ENCODE assay signal across 13 cellular contexts in the genomic region with DNA sequence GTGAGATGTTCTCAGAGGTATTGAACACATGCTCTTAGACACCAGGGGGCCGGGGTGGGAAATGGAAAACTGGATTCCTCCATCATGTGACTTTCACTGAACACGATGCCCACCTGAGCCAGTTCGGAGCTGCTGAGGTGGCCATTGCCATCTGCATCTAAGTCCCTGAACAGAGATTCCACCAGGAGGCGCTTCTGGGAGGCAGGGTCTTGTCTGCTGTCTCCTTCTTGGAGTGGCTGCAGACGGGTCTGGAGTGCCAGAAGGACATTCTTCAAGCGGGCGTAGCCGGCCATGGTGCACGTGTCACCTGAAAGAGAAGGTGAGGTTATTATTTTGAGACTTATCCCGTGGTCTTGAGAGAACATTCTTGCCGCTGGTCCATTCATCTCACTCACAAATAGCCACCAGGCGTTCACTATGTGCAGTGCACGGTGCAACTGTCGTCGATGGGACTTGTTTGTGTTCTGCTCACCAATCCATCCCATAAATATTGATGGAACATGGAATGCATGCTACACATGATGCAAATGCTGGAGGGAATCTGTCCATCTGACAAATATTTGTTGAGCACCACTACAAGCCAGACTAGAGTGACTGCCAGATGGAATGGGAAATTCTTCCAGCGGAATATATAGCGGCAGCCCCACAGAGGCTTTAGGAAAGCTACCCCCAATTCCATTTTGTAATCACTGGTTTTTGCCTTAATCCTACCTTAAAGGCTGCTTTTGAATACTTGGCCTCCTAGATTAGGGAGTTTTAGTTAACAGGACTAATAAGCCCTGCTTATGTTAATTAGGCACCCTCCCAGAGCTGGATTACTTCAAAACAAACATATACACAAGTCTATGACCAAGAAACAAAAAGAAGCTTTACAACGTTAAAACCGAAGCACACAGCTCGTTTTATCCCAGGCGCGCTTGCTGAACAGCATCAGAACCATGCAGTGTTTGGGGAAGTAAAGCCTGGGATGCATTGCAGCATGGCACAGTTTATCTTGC.
DNase-seq lines count a peak whose midpoint lies in the region; ATAC-seq and TF ChIP-seq lines count a peak whose summit lies in the region.
"Had no signal": no experiment of that assay in that cellular context is flagged by ENCODE, and none has a peak within 500 bp of the region (broad histone marks: within the 10 kb centered on the region; RNA-seq: fewer than 3 reads in every experiment).

No MANE protein-coding gene starts in this region.

- CTCF ChIA-PET in activated CD4-positive, alpha-beta memory T cell treated with anti-CD3 and anti-CD28 coated beads for 36 hours (lab: Charles Lee) = interaction anchor here (1.9 kb wide), 1 partner anchor 107 kb away, joined by 7 read pairs; no protein-coding TSS in a partner anchor

- H3K36me3 Mint-ChIP-seq in neural crest cell (ENCODE audit: low read depth) = no peaks in the 10 kb centered on the region
- H3K36me3 Mint-ChIP-seq in activated CD4-positive, alpha-beta memory T cell treated with anti-CD3 and anti-CD28 coated beads for 36 hours = no peaks in the 10 kb centered on the region
- H3K36me3 Mint-ChIP-seq: memory B cell had no signal

- no peaks in the 10 kb centered on the region for H3K36me3 ChIP-seq in brain microvascular endothelial cell (replicated peaks)
- H3K36me3 ChIP-seq: sigmoid colon had no signal

- in situ Hi-C loops in brain microvascular endothelial cell (cut with HindIII; ENCODE audit: low pct_ligation_motif_present, low sequenced_read_pairs) = no loop called here

- H3K27ac Mint-ChIP-seq in neural crest cell (ENCODE audit: unreplicated experiment) = peak overlapping the region; percentile 14
- no peak overlapping the region for H3K27ac Mint-ChIP-seq in activated CD4-positive, alpha-beta memory T cell treated with anti-CD3 and anti-CD28 coated beads for 36 hours
- H3K27ac Mint-ChIP-seq: memory B cell had no signal

- H3K27me3 ChIP-seq in brain microvascular endothelial cell (replicated peaks) = peaks cover 2% of the 10 kb centered on the region
- H3K27me3 ChIP-seq: sigmoid colon had no signal

- intact Hi-C loops in activated CD4-positive, alpha-beta memory T cell treated with anti-CD3 and anti-CD28 coated beads for 36 hours (cut with micrococcal nuclease) = no loop called here

- no peak overlapping the region for H3K4me3 ChIP-seq in brain microvascular endothelial cell (ENCODE audit: low read depth, low read length)
- H3K4me3 ChIP-seq: sigmoid colon had no signal

- TF ChIP-seq EP300 in Ishikawa (IDR thresholded peaks at IDR 0.05; ENCODE audit: borderline replicate concordance) = no peak

- H3K9me3 Mint-ChIP-seq in neural crest cell = no peaks in the 10 kb centered on the region
- H3K9me3 Mint-ChIP-seq in activated CD4-positive, alpha-beta memory T cell treated with anti-CD3 and anti-CD28 coated beads for 36 hours = no peaks in the 10 kb centered on the region
- H3K9me3 Mint-ChIP-seq: memory B cell had no signal

- ATAC-seq in GM18502 (IDR thresholded peaks at IDR 0.05; ENCODE audit: poor library complexity, unreplicated experiment) = no peak

- TF ChIP-seq CTCF in brain microvascular endothelial cell (IDR thresholded peaks at IDR 0.05; ENCODE audit: low read depth, low read length, missing control alignments) (peak; percentile 51), neural crest cell (conservative IDR thresholded peaks at IDR 0.05) (peak; percentile 55)

- DNase-seq in ELR (ENCODE audit: low read depth) (peak; percentile 36), brain microvascular endothelial cell (no peak), neural crest cell (ENCODE audit: low read depth, low spot score) (peak; percentile 20), SK-N-DZ (ENCODE audit: low spot score) (no peak), NCI-H748 (lab: John Stamatoyannopoulos, UW; ENCODE audit: unreplicated experiment) (no peak)
- no peak for DNase-seq in activated CD4-positive, alpha-beta memory T cell treated with anti-CD3 and anti-CD28 coated beads for 36 hours
- DNase-seq: anterior cingulate cortex, NCI-H1105 treated with DMSO at 0.1 percent for 48 hours, RPMI8226, sigmoid colon had no signal

- POLR2A ChIA-PET in activated CD4-positive, alpha-beta memory T cell treated with anti-CD3 and anti-CD28 coated beads for 36 hours (lab: Charles Lee) = no interaction called here

- no peak overlapping the region for H3K27ac ChIP-seq in brain microvascular endothelial cell
- H3K27ac ChIP-seq: sigmoid colon had no signal

- no peak overlapping the region for H3K4me3 Mint-ChIP-seq in neural crest cell
- no peak overlapping the region for H3K4me3 Mint-ChIP-seq in activated CD4-positive, alpha-beta memory T cell treated with anti-CD3 and anti-CD28 coated beads for 36 hours
- H3K4me3 Mint-ChIP-seq: memory B cell had no signal

- H3K4me1 Mint-ChIP-seq in neural crest cell = peaks cover 9% of the 10 kb centered on the region
- H3K4me1 Mint-ChIP-seq in activated CD4-positive, alpha-beta memory T cell treated with anti-CD3 and anti-CD28 coated beads for 36 hours (ENCODE audit: low read depth) = peaks cover 6% of the 10 kb centered on the region

- H3K27me3 Mint-ChIP-seq in neural crest cell (ENCODE audit: low read depth) = no peaks in the 10 kb centered on the region
- no peaks in the 10 kb centered on the region for H3K27me3 Mint-ChIP-seq in activated CD4-positive, alpha-beta memory T cell treated with anti-CD3 and anti-CD28 coated beads for 36 hours

- peak; percentile 42 for TF ChIP-seq RAD21 in Ishikawa (IDR thresholded peaks at IDR 0.05; ENCODE audit: low read depth)

TF ChIP-seq in Ishikawa, 13 proteins besides CTCF, POLR2A, EP300 and RAD21:
- TF ChIP-seq FOXM1 (IDR thresholded peaks at IDR 0.05; ENCODE audit: borderline replicate concordance, low read depth) = no peak
- no peak for TF ChIP-seq ZBTB7A (IDR thresholded peaks at IDR 0.05; ENCODE audit: low read depth)
- TF ChIP-seq EGR1 (IDR thresholded peaks at IDR 0.05) = no peak
- TF ChIP-seq CREB1 (IDR thresholded peaks at IDR 0.05; ENCODE audit: low read depth) = no peak
- TF ChIP-seq, protein P1, sequence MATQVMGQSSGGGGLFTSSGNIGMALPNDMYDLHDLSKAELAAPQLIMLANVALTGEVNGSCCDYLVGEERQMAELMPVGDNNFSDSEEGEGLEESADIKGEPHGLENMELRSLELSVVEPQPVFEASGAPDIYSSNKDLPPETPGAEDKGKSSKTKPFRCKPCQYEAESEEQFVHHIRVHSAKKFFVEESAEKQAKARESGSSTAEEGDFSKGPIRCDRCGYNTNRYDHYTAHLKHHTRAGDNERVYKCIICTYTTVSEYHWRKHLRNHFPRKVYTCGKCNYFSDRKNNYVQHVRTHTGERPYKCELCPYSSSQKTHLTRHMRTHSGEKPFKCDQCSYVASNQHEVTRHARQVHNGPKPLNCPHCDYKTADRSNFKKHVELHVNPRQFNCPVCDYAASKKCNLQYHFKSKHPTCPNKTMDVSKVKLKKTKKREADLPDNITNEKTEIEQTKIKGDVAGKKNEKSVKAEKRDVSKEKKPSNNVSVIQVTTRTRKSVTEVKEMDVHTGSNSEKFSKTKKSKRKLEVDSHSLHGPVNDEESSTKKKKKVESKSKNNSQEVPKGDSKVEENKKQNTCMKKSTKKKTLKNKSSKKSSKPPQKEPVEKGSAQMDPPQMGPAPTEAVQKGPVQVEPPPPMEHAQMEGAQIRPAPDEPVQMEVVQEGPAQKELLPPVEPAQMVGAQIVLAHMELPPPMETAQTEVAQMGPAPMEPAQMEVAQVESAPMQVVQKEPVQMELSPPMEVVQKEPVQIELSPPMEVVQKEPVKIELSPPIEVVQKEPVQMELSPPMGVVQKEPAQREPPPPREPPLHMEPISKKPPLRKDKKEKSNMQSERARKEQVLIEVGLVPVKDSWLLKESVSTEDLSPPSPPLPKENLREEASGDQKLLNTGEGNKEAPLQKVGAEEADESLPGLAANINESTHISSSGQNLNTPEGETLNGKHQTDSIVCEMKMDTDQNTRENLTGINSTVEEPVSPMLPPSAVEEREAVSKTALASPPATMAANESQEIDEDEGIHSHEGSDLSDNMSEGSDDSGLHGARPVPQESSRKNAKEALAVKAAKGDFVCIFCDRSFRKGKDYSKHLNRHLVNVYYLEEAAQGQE (IDR thresholded peaks at IDR 0.05; ENCODE audit: low read depth) = no peak
- no peak for TF ChIP-seq YY1 (IDR thresholded peaks at IDR 0.05; ENCODE audit: low read depth)
- TF ChIP-seq CEBPB (IDR thresholded peaks at IDR 0.05) = no peak
- no peak for TF ChIP-seq TCF12 (IDR thresholded peaks at IDR 0.05; ENCODE audit: low read depth)
- no peak for TF ChIP-seq NFIC (IDR thresholded peaks at IDR 0.05)
- no peak for TF ChIP-seq TAF1 (IDR thresholded peaks at IDR 0.05; ENCODE audit: low read depth)
- TF ChIP-seq, protein P2, sequence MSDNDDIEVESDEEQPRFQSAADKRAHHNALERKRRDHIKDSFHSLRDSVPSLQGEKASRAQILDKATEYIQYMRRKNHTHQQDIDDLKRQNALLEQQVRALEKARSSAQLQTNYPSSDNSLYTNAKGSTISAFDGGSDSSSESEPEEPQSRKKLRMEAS (IDR thresholded peaks at IDR 0.05) = no peak
- TF ChIP-seq TEAD4 (IDR thresholded peaks at IDR 0.05) = no peak
- TF ChIP-seq, protein P3, sequence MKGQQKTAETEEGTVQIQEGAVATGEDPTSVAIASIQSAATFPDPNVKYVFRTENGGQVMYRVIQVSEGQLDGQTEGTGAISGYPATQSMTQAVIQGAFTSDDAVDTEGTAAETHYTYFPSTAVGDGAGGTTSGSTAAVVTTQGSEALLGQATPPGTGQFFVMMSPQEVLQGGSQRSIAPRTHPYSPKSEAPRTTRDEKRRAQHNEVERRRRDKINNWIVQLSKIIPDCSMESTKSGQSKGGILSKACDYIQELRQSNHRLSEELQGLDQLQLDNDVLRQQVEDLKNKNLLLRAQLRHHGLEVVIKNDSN (IDR thresholded peaks at IDR 0.05) = no peak

Comparison
In these comparisons a context has a peak if more than half of its experiments do, and no peak if none do; other contexts are left out.
1. DNase-seq: peak in ELR (single experiment) and neural crest cell (single experiment); none in brain microvascular endothelial cell (single experiment), SK-N-DZ (single experiment), activated CD4-positive, alpha-beta memory T cell treated with anti-CD3 and anti-CD28 coated beads for 36 hours (single experiment) and NCI-H748 (single experiment).